Comparison of ENCODE assay signal across 18 cellular contexts in genomic region chr12:51639361-51639760, GRCh38.
"Had no signal": no experiment of that assay in that cellular context is flagged by ENCODE, and none has a peak within 500 bp of the region (broad histone marks: within the 10 kb centered on the region; RNA-seq: fewer than 3 reads in every experiment).

No MANE protein-coding gene starts in this region.

- H3K36me3 ChIP-seq: esophagus muscularis mucosa, gastrocnemius medialis, lower lobe of right lung, right lobe of liver, thoracic aorta, upper lobe of left lung had no signal

- DNase-seq: activated effector memory CD4-positive, alpha-beta T cell treated with anti-CD3 and anti-CD28 coated beads, Interleukin-2, amount 50 U/mL, for 16 hours; effector memory CD4-positive, alpha-beta T cell; gastrocnemius medialis; head of caudate nucleus; lower lobe of right lung; right lobe of liver; stimulated activated CD4-positive, alpha-beta T cell treated with anti-CD3 and anti-CD28 coated beads, Interleukin-4, amount 100 ng/mL, for 4 hours; T-helper 1 cell; T-helper 9 cell; upper lobe of left lung had no signal

- ATAC-seq: activated naive CD4-positive, alpha-beta T cell treated with anti-CD3 and anti-CD28 coated beads, Interleukin-2, amount 50 U/mL, for 72 hours; activated T-cell treated with anti-CD3 and anti-CD28 coated beads, Interleukin-2, amount 50 U/mL, for 72 hours; gastrocnemius medialis; lower lobe of right lung; natural killer cell treated with Interleukin-12 subunit alpha and Interleukin-12 subunit beta and Interleukin-15 and Interleukin-18, amount 100 ng/mL, for 72 hours; right lobe of liver; stimulated activated memory B cell treated with anti-CD40 and anti-IgM and Interleukin-4, amounts not matched to agents 10 μg/mL and 1 μg/mL and 100 μg/mL, for 72 hours had no signal

- H3K4me2 ChIP-seq: smooth muscle cell had no signal

- H3K9ac ChIP-seq: parathyroid adenoma had no signal

- H3K4me1 ChIP-seq: esophagus muscularis mucosa, gastrocnemius medialis, lower lobe of right lung, right lobe of liver, upper lobe of left lung had no signal

- H2AFZ ChIP-seq: parathyroid adenoma had no signal

- H3K79me2 ChIP-seq: parathyroid adenoma had no signal

- H3K4me3 ChIP-seq: esophagus muscularis mucosa, gastrocnemius medialis, lower lobe of right lung, right lobe of liver, smooth muscle cell, thoracic aorta, upper lobe of left lung had no signal

- H3K27ac ChIP-seq: esophagus muscularis mucosa, gastrocnemius medialis, lower lobe of right lung, parathyroid adenoma, right lobe of liver, thoracic aorta, upper lobe of left lung had no signal

- H3K9me3 ChIP-seq: gastrocnemius medialis had no signal

- H3K27me3 ChIP-seq: esophagus muscularis mucosa, gastrocnemius medialis, right lobe of liver, upper lobe of left lung had no signal
